In genomic region chr14:42504433-42504832, GRCh38 we compare ENCODE assay signal across 23 cellular contexts.
DNase-seq lines count a peak whose midpoint lies in the region; ATAC-seq and TF ChIP-seq lines count a peak whose summit lies in the region.
"Had no signal": no experiment of that assay in that cellular context is flagged by ENCODE, and none has a peak within 500 bp of the region (broad histone marks: within the 10 kb centered on the region; RNA-seq: fewer than 3 reads in every experiment).

No MANE protein-coding gene starts in this region.

- peak; percentile 30 for DNase-seq in MCF 10A (ENCODE audit: unreplicated experiment)
- DNase-seq in breast epithelium (ENCODE audit: low spot score in 2 of 2), result no peak
- no peak for DNase-seq in Karpas-422
- DNase-seq in fibroblast of gingiva (ENCODE audit: low read depth), result peak; percentile 61
- no peak for DNase-seq in activated naive CD8-positive, alpha-beta T cell treated with anti-CD3 and anti-CD28 coated beads, Interleukin-2, amount 50 U/mL, for 24 hours
- DNase-seq: ACHN; AML-193; BE2C; CD4-positive, alpha-beta T cell; CD8-positive, alpha-beta memory T cell; DMS 273 treated with DMSO at 0.1 percent for 48 hours; DMS79; EL; GDM1; H9 had no signal

- CTCF ChIA-PET in MCF 10A (lab: Yijun Ruan, JAX), result interaction anchor here (0.6 to 0.7 kb wide), 2 partner anchors 67 to 534 kb away, joined by 3 read pairs; no protein-coding TSS in a partner anchor

- H3K27ac Mint-ChIP-seq in MCF 10A (ENCODE audit: low read depth, unreplicated experiment), result no peak overlapping the region
- no peak overlapping the region for H3K27ac Mint-ChIP-seq in activated naive CD8-positive, alpha-beta T cell treated with anti-CD3 and anti-CD28 coated beads, Interleukin-2, amount 50 U/mL, for 24 hours
- H3K27ac Mint-ChIP-seq: CD14-positive monocyte; CD4-positive, alpha-beta T cell; CD8-positive, alpha-beta memory T cell; GM23338; H9 had no signal

- POLR2A ChIA-PET in MCF 10A (lab: Yijun Ruan, JAX), result interaction anchor here (0.7 kb wide), 1 partner anchor 64 kb away, joined by 4 read pairs; no protein-coding TSS in a partner anchor

- ATAC-seq in HG03159 (IDR thresholded peaks at IDR 0.05; ENCODE audit: unreplicated experiment) (no peak), HG03565 (IDR thresholded peaks at IDR 0.05; ENCODE audit: unreplicated experiment) (no peak)
- no peak for ATAC-seq in activated naive CD8-positive, alpha-beta T cell treated with anti-CD3 and anti-CD28 coated beads, Interleukin-2, amount 50 U/mL, for 24 hours
- ATAC-seq: A549, GM23338, HCT116 had no signal

- no peaks in the 10 kb centered on the region for H3K9me2 ChIP-seq in Karpas-422 (replicated peaks; ENCODE audit: insufficient read depth, low read length)

- H3K4me3 Mint-ChIP-seq in MCF 10A (ENCODE audit: unreplicated experiment), result no peak overlapping the region
- H3K4me3 Mint-ChIP-seq in activated naive CD8-positive, alpha-beta T cell treated with anti-CD3 and anti-CD28 coated beads, Interleukin-2, amount 50 U/mL, for 24 hours, result no peak overlapping the region
- H3K4me3 Mint-ChIP-seq: CD14-positive monocyte; CD4-positive, alpha-beta T cell; CD8-positive, alpha-beta memory T cell; GM23338; H9 had no signal

- H4K20me1 ChIP-seq in Karpas-422 (ENCODE audit: insufficient read depth, low read depth, low read length), result no peaks in the 10 kb centered on the region
- H4K20me1 ChIP-seq: BLaER1 treated with 17β-estradiol and CSF1 and Interleukin-3, amounts not matched to agents 10 nM and 100 nM had no signal

- H3K36me3 Mint-ChIP-seq in MCF 10A (ENCODE audit: insufficient read depth, unreplicated experiment), result no peaks in the 10 kb centered on the region
- no peaks in the 10 kb centered on the region for H3K36me3 Mint-ChIP-seq in activated naive CD8-positive, alpha-beta T cell treated with anti-CD3 and anti-CD28 coated beads, Interleukin-2, amount 50 U/mL, for 24 hours (ENCODE audit: low read depth)
- H3K36me3 Mint-ChIP-seq: CD14-positive monocyte; CD8-positive, alpha-beta memory T cell had no signal

- intact Hi-C loops in MCF 10A (cut with micrococcal nuclease), result no loop called here
- intact Hi-C loops in breast epithelium (cut with DNase I; ENCODE audit: low total_unique reads), result no loop called here

- no TSS peak for BruUV-seq in MCF 10A (replicated peaks; lab: Mats Ljungman, UMichigan)

- H3K4me3 ChIP-seq in breast epithelium (no peak overlapping the region), Karpas-422 (ENCODE audit: low read length) (no peak overlapping the region)
- H3K4me3 ChIP-seq: A549; BLaER1 treated with 17β-estradiol and CSF1 and Interleukin-3, amounts not matched to agents 10 nM and 100 nM; GM23338 had no signal

- H3K9me3 ChIP-seq in breast epithelium (no peaks in the 10 kb centered on the region), Karpas-422 (ENCODE audit: low read length) (peaks cover 6% of the 10 kb centered on the region)
- H3K9me3 ChIP-seq: A549; BE2C; BLaER1 treated with 17β-estradiol and CSF1 and Interleukin-3, amounts not matched to agents 10 nM and 100 nM had no signal

- H3K9me3 Mint-ChIP-seq in MCF 10A (ENCODE audit: unreplicated experiment), result peaks cover 23% of the 10 kb centered on the region
- H3K9me3 Mint-ChIP-seq in activated naive CD8-positive, alpha-beta T cell treated with anti-CD3 and anti-CD28 coated beads, Interleukin-2, amount 50 U/mL, for 24 hours, result peaks cover 21% of the 10 kb centered on the region

- H3K4me2 ChIP-seq in Karpas-422 (ENCODE audit: low read depth, low read length, poor library complexity, severe bottlenecking), result no peak overlapping the region
- H3K4me2 ChIP-seq: A549; BLaER1 treated with 17β-estradiol and CSF1 and Interleukin-3, amounts not matched to agents 10 nM and 100 nM; GM23338 had no signal

- no peak for TF ChIP-seq CTCF in MCF 10A (IDR thresholded peaks at IDR 0.05; ENCODE audit: unreplicated experiment)
- no peak for TF ChIP-seq CTCF in breast epithelium (IDR thresholded peaks at IDR 0.05)

- no peaks in the 10 kb centered on the region for H3K4me1 Mint-ChIP-seq in MCF 10A (ENCODE audit: insufficient read depth, unreplicated experiment)
- H3K4me1 Mint-ChIP-seq in activated naive CD8-positive, alpha-beta T cell treated with anti-CD3 and anti-CD28 coated beads, Interleukin-2, amount 50 U/mL, for 24 hours, result no peaks in the 10 kb centered on the region
- H3K4me1 Mint-ChIP-seq: CD14-positive monocyte; CD8-positive, alpha-beta memory T cell had no signal

- H3K27ac ChIP-seq in breast epithelium (no peak overlapping the region), Karpas-422 (ENCODE audit: low read length) (no peak overlapping the region)
- H3K27ac ChIP-seq: 22Rv1; A549; BLaER1 treated with 17β-estradiol and CSF1 and Interleukin-3, amounts not matched to agents 10 nM and 100 nM had no signal

- no peaks in the 10 kb centered on the region for H3K27me3 Mint-ChIP-seq in MCF 10A (ENCODE audit: insufficient read depth, unreplicated experiment)
- no peaks in the 10 kb centered on the region for H3K27me3 Mint-ChIP-seq in activated naive CD8-positive, alpha-beta T cell treated with anti-CD3 and anti-CD28 coated beads, Interleukin-2, amount 50 U/mL, for 24 hours
- H3K27me3 Mint-ChIP-seq: CD4-positive, alpha-beta T cell; CD8-positive, alpha-beta memory T cell had no signal

- H3K27me3 ChIP-seq in breast epithelium (no peaks in the 10 kb centered on the region), Karpas-422 (ENCODE audit: low read length) (no peaks in the 10 kb centered on the region)
- H3K27me3 ChIP-seq: BE2C; BLaER1 treated with 17β-estradiol and CSF1 and Interleukin-3, amounts not matched to agents 10 nM and 100 nM had no signal

- TF ChIP-seq POLR2A in breast epithelium (IDR thresholded peaks at IDR 0.05), result no peak

- no peak overlapping the region for H3K9ac ChIP-seq in Karpas-422 (ENCODE audit: low read length)
- H3K9ac ChIP-seq: BLaER1 treated with 17β-estradiol and CSF1 and Interleukin-3, amounts not matched to agents 10 nM and 100 nM had no signal

- H2AFZ ChIP-seq in Karpas-422 (ENCODE audit: low read length), result peak overlapping the region; percentile 35; the same call in 1 of the 2 replicates
- H2AFZ ChIP-seq: GM23338 had no signal

- no peaks in the 10 kb centered on the region for H3K36me3 ChIP-seq in breast epithelium
- H3K36me3 ChIP-seq in Karpas-422 (ENCODE audit: insufficient read depth, low read length), result no peaks in the 10 kb centered on the region
- H3K36me3 ChIP-seq: BE2C; BLaER1 treated with 17β-estradiol and CSF1 and Interleukin-3, amounts not matched to agents 10 nM and 100 nM had no signal

- no peaks in the 10 kb centered on the region for H3K79me2 ChIP-seq in Karpas-422 (ENCODE audit: low read length)

- no peaks in the 10 kb centered on the region for H3K4me1 ChIP-seq in breast epithelium
- H3K4me1 ChIP-seq in Karpas-422 (ENCODE audit: low read length), result no peaks in the 10 kb centered on the region
- H3K4me1 ChIP-seq: A549, BE2C had no signal

Comparison
In these comparisons a context has a peak if more than half of its experiments do, and no peak if none do; other contexts are left out.
1. DNase-seq: peak in MCF 10A (single experiment) and fibroblast of gingiva (single experiment); none in breast epithelium (0 of 2), Karpas-422 (single experiment) and activated naive CD8-positive, alpha-beta T cell treated with anti-CD3 and anti-CD28 coated beads, Interleukin-2, amount 50 U/mL, for 24 hours (single experiment).